ENCODE assay signal across 1 cellular context in genomic region chr16:46986896-46987295, GRCh38.
TF ChIP-seq lines count a peak whose summit lies in the region.

No MANE protein-coding gene starts in this region.

TF ChIP-seq in HepG2, 621 proteins besides CTCF, POLR2A, EP300 and RAD21 (continued from another document):
- TF ChIP-seq ZNF619 (CRISPR knock-in tag; IDR thresholded peaks at IDR 0.05) = no peak
